ENCODE assay signal across 8 cellular contexts in the genomic region with DNA sequence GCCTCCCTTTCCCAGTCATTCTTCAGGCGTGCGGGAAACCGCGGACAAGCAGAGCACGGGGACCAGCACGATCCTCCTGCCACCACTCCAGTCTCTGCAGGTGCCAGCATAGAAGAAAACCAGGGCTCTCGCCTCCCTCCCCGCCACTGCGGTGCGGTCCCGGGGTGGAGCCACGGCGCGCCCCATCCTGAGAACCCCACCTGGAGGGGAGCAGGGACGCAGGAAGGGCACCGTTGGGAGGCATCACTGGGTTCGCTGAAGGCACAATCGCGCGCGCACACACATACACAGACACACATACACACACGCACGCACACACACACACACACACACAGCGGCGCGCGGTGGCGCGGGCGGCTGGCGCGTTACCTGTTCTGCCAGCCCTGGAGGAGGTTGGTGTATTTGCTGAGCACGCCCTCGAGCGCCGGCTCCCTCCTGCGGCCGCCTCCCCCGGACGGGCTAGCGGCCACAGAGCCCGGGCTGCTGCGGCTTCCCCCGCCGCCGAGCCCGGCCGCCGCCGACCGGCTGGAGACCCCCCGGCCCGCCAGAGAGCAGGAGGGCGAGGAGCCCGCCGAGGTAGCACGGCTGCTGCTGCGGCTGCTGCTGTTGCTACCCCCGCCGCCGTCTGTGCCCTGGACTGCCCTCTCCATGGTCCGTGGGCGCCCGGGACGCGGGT. TPM values are rescaled to one million over a fixed set of nuclear protein-coding genes. Genes with fewer than 3 reads are reported as not detected.
DNase-seq lines count a peak whose midpoint lies in the region; ATAC-seq and TF ChIP-seq lines count a peak whose summit lies in the region.

No MANE protein-coding gene starts in this region.

- H3K9ac ChIP-seq in BLaER1: peak overlapping the region; percentile 69

- H3K27me3 Mint-ChIP-seq in stimulated activated memory B cell treated with anti-CD40 and anti-IgM and Interleukin-4, amounts not matched to agents 10 μg/mL and 1 μg/mL and 100 μg/mL, for 72 hours: no peaks in the 10 kb centered on the region

- H3K9me3 Mint-ChIP-seq in stimulated activated memory B cell treated with anti-CD40 and anti-IgM and Interleukin-4, amounts not matched to agents 10 μg/mL and 1 μg/mL and 100 μg/mL, for 72 hours: no peaks in the 10 kb centered on the region

- H3K4me1 ChIP-seq in BLaER1 (peaks cover 14% of the 10 kb centered on the region; the same call in 1 of the 2 replicates), lower lobe of right lung (peaks cover 13% of the 10 kb centered on the region)

- peak; percentile 56 for ATAC-seq in GM21515 (IDR thresholded peaks at IDR 0.05; ENCODE audit: unreplicated experiment)
- peak; percentile 89 to 91 for ATAC-seq in lower lobe of right lung
- peak; percentile 88 for ATAC-seq in stimulated activated memory B cell treated with anti-CD40 and anti-IgM and Interleukin-4, amounts not matched to agents 10 μg/mL and 1 μg/mL and 100 μg/mL, for 72 hours

- H3K27me3 ChIP-seq in BLaER1 (peaks cover 54% of the 10 kb centered on the region), lower lobe of right lung (ENCODE audit: low read depth) (no peaks in the 10 kb centered on the region)

- no peaks in the 10 kb centered on the region for H3K36me3 ChIP-seq in BLaER1
- H3K36me3 ChIP-seq in lower lobe of right lung: no peaks in the 10 kb centered on the region

- peaks cover 54% of the 10 kb centered on the region for H3K36me3 Mint-ChIP-seq in stimulated activated memory B cell treated with anti-CD40 and anti-IgM and Interleukin-4, amounts not matched to agents 10 μg/mL and 1 μg/mL and 100 μg/mL, for 72 hours

- no peak for TF ChIP-seq CTCF in lower lobe of right lung (IDR thresholded peaks at IDR 0.05)

- H3K27ac Mint-ChIP-seq in stimulated activated memory B cell treated with anti-CD40 and anti-IgM and Interleukin-4, amounts not matched to agents 10 μg/mL and 1 μg/mL and 100 μg/mL, for 72 hours: peak overlapping the region; percentile 87

- H4K20me1 ChIP-seq in BLaER1: no peaks in the 10 kb centered on the region

- H3K4me1 Mint-ChIP-seq in stimulated activated memory B cell treated with anti-CD40 and anti-IgM and Interleukin-4, amounts not matched to agents 10 μg/mL and 1 μg/mL and 100 μg/mL, for 72 hours: peaks cover 77% of the 10 kb centered on the region

- no peaks in the 10 kb centered on the region for H3K9me3 ChIP-seq in BLaER1
- no peaks in the 10 kb centered on the region for H3K9me3 ChIP-seq in lower lobe of right lung

- peak overlapping the region; percentile 76 for H3K4me3 ChIP-seq in BLaER1
- H3K4me3 ChIP-seq in lower lobe of right lung: peak overlapping the region; percentile 67

- peak overlapping the region; percentile 99 for H3K4me2 ChIP-seq in BLaER1

- intact Hi-C loops in lower lobe of right lung (cut with DNase I): no loop called here

- H3K4me3 Mint-ChIP-seq in stimulated activated memory B cell treated with anti-CD40 and anti-IgM and Interleukin-4, amounts not matched to agents 10 μg/mL and 1 μg/mL and 100 μg/mL, for 72 hours: peak overlapping the region; percentile 93

- no peak overlapping the region for H3K27ac ChIP-seq in BLaER1
- H3K27ac ChIP-seq in lower lobe of right lung: peak overlapping the region; percentile 88

- DNase-seq in NCI-H1105 (lab: John Stamatoyannopoulos, UW) (peak; percentile 34), dermis microvascular lymphatic vessel endothelial cell (ENCODE audit: low read depth in 2 of 2) (peak; percentile 39 to 80), lower lobe of right lung (peak; percentile 87), inferior parietal cortex (ENCODE audit: extremely low spot score) (no peak)
- DNase-seq in activated CD4-positive, CD25-positive, alpha-beta regulatory T cell treated with anti-CD3 and anti-CD28 coated beads, Interleukin-2, amount 50 U/mL, for 72 hours: peak; percentile 32

RNA-seq across cellular contexts. Expression of a gene that starts 0.4 kb away (rescaled TPM):
- total RNA-seq in dermis microvascular lymphatic vessel endothelial cell (8.0 and 14.0 TPM in 2 replicates), lower lobe of right lung (18.8 TPM)

RNA-seq across cellular contexts. Expression of a gene that starts 0.9 kb away (rescaled TPM):
- total RNA-seq in dermis microvascular lymphatic vessel endothelial cell (1.3 and 1.9 TPM in 2 replicates), lower lobe of right lung (1.6 TPM)
